28 cellular contexts compared by ENCODE assay signal in the genomic region with DNA sequence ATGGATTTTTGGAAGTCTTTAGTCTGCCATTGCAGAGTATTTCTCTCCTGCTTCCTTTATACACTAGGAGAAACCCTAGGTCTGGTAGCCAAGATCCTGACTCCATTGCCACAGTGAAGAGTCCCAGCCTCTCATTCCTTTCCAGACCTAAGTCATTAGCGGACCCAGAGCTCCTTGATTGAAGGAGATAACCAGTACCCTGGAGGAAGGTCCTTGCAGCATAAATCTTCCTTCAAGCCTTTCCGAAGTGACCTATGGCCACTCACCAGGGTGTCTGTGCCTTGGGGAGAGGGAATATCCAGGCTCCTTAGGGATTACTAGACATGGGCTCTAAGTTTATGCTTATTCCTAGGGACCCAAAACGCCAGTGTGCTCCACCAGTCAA. TPM values are rescaled to one million over a fixed set of nuclear protein-coding genes. Genes with fewer than 3 reads are reported as not detected.
"Had no signal": no experiment of that assay in that cellular context is flagged by ENCODE, and none has a peak within 500 bp of the region (broad histone marks: within the 10 kb centered on the region; RNA-seq: fewer than 3 reads in every experiment).

No MANE protein-coding gene starts in this region.

- H3K27ac ChIP-seq: heart right ventricle, hepatocyte, left lung, lower lobe of right lung, ovary, right atrium auricular region, right lobe of liver, stomach, testis, thyroid gland, transverse colon, upper lobe of right lung had no signal

- H3K79me2 ChIP-seq: hepatocyte had no signal

- H3K27me3 ChIP-seq: heart right ventricle, hepatocyte, left lung, ovary, right atrium auricular region, right lobe of liver, stomach, testis, thyroid gland, transverse colon, upper lobe of right lung had no signal

- H3K9me3 Mint-ChIP-seq: naive thymus-derived CD4-positive, alpha-beta T cell; natural killer cell treated with Interleukin-12 subunit alpha and Interleukin-12 subunit beta and Interleukin-15 and Interleukin-18, amount 100 ng/mL, for 72 hours; stimulated activated naive B cell treated with anti-CD40 and anti-IgM and Interleukin-4, amounts not matched to agents 10 μg/mL and 1 μg/mL and 100 μg/mL, for 72 hours had no signal

- H3K4me1 ChIP-seq: left lung, lower lobe of right lung, right lobe of liver, stomach, testis, thyroid gland, transverse colon, upper lobe of right lung had no signal

- H3K27ac Mint-ChIP-seq: naive thymus-derived CD4-positive, alpha-beta T cell; natural killer cell treated with Interleukin-12 subunit alpha and Interleukin-12 subunit beta and Interleukin-15 and Interleukin-18, amount 100 ng/mL, for 72 hours; progenitor cell of endocrine pancreas; stimulated activated naive B cell treated with anti-CD40 and anti-IgM and Interleukin-4, amounts not matched to agents 10 μg/mL and 1 μg/mL and 100 μg/mL, for 72 hours had no signal

- H3K4me3 ChIP-seq: heart right ventricle, hepatocyte, left lung, lower lobe of right lung, mucosa of descending colon, ovary, right atrium auricular region, right lobe of liver, smooth muscle cell, stomach, testis, thyroid gland, transverse colon, upper lobe of right lung had no signal

- H3K36me3 ChIP-seq: ovary, right atrium auricular region, right lobe of liver, thyroid gland, transverse colon, upper lobe of right lung had no signal

- DNase-seq: heart right ventricle; kidney; left colon; left lung; lower lobe of right lung; mammary epithelial cell; midbrain; mucosa of descending colon; naive thymus-derived CD4-positive, alpha-beta T cell; ovary; right lobe of liver; stimulated activated CD4-positive, alpha-beta T cell treated with anti-CD3 and anti-CD28 coated beads, Interleukin-1b, Interleukin-23, amount 100 ng/mL, for 48 hours; stimulated activated CD4-positive, alpha-beta T cell treated with anti-CD3 and anti-CD28 coated beads, Interleukin-2, amount 100 ng/mL, for 48 hours; stimulated activated CD4-positive, alpha-beta T cell treated with anti-CD3 and anti-CD28 coated beads, Interleukin-4, amount 100 ng/mL, for 4 hours; stimulated activated CD8-positive, alpha-beta memory T cell treated with anti-CD3 and anti-CD28 coated beads, Interleukin-4, amount 100 ng/mL, for 48 hours; stimulated activated naive B cell treated with anti-CD40 and anti-IgM and Interleukin-4, amounts not matched to agents 10 μg/mL and 1 μg/mL and 100 μg/mL, for 72 hours; stimulated activated naive CD8-positive, alpha-beta T cell treated with anti-CD3 and anti-CD28 coated beads, Interleukin-15, Interleukin-2, amounts not matched to agents 100 U/mL and 50 U/mL, for 24 hours; stomach; testis; thyroid gland; transverse colon; upper lobe of right lung had no signal

- H3K4me2 ChIP-seq: hepatocyte, smooth muscle cell had no signal

- ATAC-seq: heart right ventricle; left colon; left lung; lower lobe of right lung; mucosa of descending colon; naive thymus-derived CD4-positive, alpha-beta T cell; natural killer cell treated with Interleukin-12 subunit alpha and Interleukin-12 subunit beta and Interleukin-15 and Interleukin-18, amount 100 ng/mL, for 72 hours; right lobe of liver; stimulated activated naive B cell treated with anti-CD40 and anti-IgM and Interleukin-4, amounts not matched to agents 10 μg/mL and 1 μg/mL and 100 μg/mL, for 72 hours; stimulated activated naive CD8-positive, alpha-beta T cell treated with anti-CD3 and anti-CD28 coated beads, Interleukin-15, Interleukin-2, amounts not matched to agents 100 U/mL and 50 U/mL, for 24 hours; upper lobe of right lung had no signal

- H3K4me1 Mint-ChIP-seq: stimulated activated naive B cell treated with anti-CD40 and anti-IgM and Interleukin-4, amounts not matched to agents 10 μg/mL and 1 μg/mL and 100 μg/mL, for 72 hours had no signal

- H3K4me3 Mint-ChIP-seq: naive thymus-derived CD4-positive, alpha-beta T cell; natural killer cell treated with Interleukin-12 subunit alpha and Interleukin-12 subunit beta and Interleukin-15 and Interleukin-18, amount 100 ng/mL, for 72 hours; stimulated activated naive B cell treated with anti-CD40 and anti-IgM and Interleukin-4, amounts not matched to agents 10 μg/mL and 1 μg/mL and 100 μg/mL, for 72 hours had no signal

RNA-seq across cellular contexts. Expression of a gene that starts 38.3 kb away (rescaled TPM):
- polyA plus RNA-seq: naive thymus-derived CD4-positive, alpha-beta T cell; neural cell had no signal
